In genomic region chr17:50667259-50668024, GRCh38 we compare ENCODE assay signal across 30 cellular contexts. TPM values are rescaled to one million over a fixed set of nuclear protein-coding genes. Genes with fewer than 3 reads are reported as not detected.
A peak's percentile ranks its signal among the peaks of the same experiment; 100 is the strongest.
DNase-seq lines count a peak whose midpoint lies in the region; ATAC-seq, FAIRE-seq and TF ChIP-seq lines count a peak whose summit lies in the region.
"Had no signal": no experiment of that assay in that cellular context is flagged by ENCODE, and none has a peak within 500 bp of the region (broad histone marks: within the 10 kb centered on the region; RNA-seq: fewer than 3 reads in every experiment).

No MANE protein-coding gene starts in this region.

- H4K20me1 ChIP-seq in keratinocyte (ENCODE audit: control insufficient read depth, extremely low read depth, insufficient read depth, low read length): no peaks in the 10 kb centered on the region

- H2AFZ ChIP-seq in keratinocyte (ENCODE audit: control insufficient read depth, low read length): no peak overlapping the region

- H3K4me1 ChIP-seq in right atrium auricular region (peaks cover 0 to under 1% of the 10 kb centered on the region in 2 donors), SJSA1 (replicated peaks) (peaks cover 21% of the 10 kb centered on the region), keratinocyte (ENCODE audit: control insufficient read depth, extremely low read depth, insufficient read depth, low read length) (peaks cover 33% of the 10 kb centered on the region)
- no peaks in the 10 kb centered on the region for H3K4me1 ChIP-seq in naive thymus-derived CD4-positive, alpha-beta T cell (ENCODE audit: control insufficient read depth in 2 of 2, insufficient read depth in 2 of 2, low read length in 2 of 2)
- H3K4me1 ChIP-seq: HAP-1 had no signal

- TF ChIP-seq CTCF in right atrium auricular region (IDR thresholded peaks at IDR 0.05) (no peak), keratinocyte (optimal IDR thresholded peaks at IDR 0.05 in 1 of 3, IDR thresholded peaks at IDR 0.05 in 1 of 3, conservative IDR thresholded peaks at IDR 0.05 in 1 of 3; ENCODE audit: extremely low read depth in 1 of 3, insufficient read depth in 2 of 3, low read length in 3 of 3) (no peak)

- H3K9me3 ChIP-seq in right atrium auricular region: no peaks in the 10 kb centered on the region
- H3K9me3 ChIP-seq in SJSA1 (replicated peaks): no peaks in the 10 kb centered on the region
- no peaks in the 10 kb centered on the region for H3K9me3 ChIP-seq in keratinocyte (ENCODE audit: control insufficient read depth, low read depth, low read length)
- no peaks in the 10 kb centered on the region for H3K9me3 ChIP-seq in naive thymus-derived CD4-positive, alpha-beta T cell (ENCODE audit: control insufficient read depth in 2 of 3, low read length in 3 of 3)
- H3K9me3 ChIP-seq: HAP-1, pancreas, spleen, tibial nerve had no signal

- FAIRE-seq in keratinocyte (lab: Jason Lieb, UNC): no peak
- FAIRE-seq: GM18507, pancreas, TTC549 had no signal

- no peak for ATAC-seq in Right ventricle myocardium inferior
- no peak for ATAC-seq in stimulated activated effector memory CD8-positive, alpha-beta T cell treated with anti-CD3 and anti-CD28 coated beads, Interleukin-12 subunit alpha, Interleukin-12 subunit beta, amount 100 ng/mL, for 72 hours
- ATAC-seq in naive thymus-derived CD4-positive, alpha-beta T cell: no peak

- no peak overlapping the region for H3K4me3 Mint-ChIP-seq in stimulated activated effector memory CD8-positive, alpha-beta T cell treated with anti-CD3 and anti-CD28 coated beads, Interleukin-12 subunit alpha, Interleukin-12 subunit beta, amount 100 ng/mL, for 72 hours
- no peak overlapping the region for H3K4me3 Mint-ChIP-seq in naive thymus-derived CD4-positive, alpha-beta T cell
- H3K4me3 Mint-ChIP-seq: activated naive CD4-positive, alpha-beta T cell treated with anti-CD3 and anti-CD28 coated beads for 36 hours; CD4-positive, alpha-beta T cell; neural crest cell; T-helper 1 cell treated with Interleukin-12 subunit alpha and Interleukin-12 subunit beta and Interleukin-4 antibody, amounts not matched to agents 30 μg/mL and 1 μg/mL, for 36 hours had no signal

- intact Hi-C loops in Right ventricle myocardium inferior (cut with DNase I): no loop called here
- intact Hi-C loops in naive thymus-derived CD4-positive, alpha-beta T cell (cut with micrococcal nuclease): no loop called here

- H3K4me3 ChIP-seq in right atrium auricular region (no peak overlapping the region), SJSA1 (no peak overlapping the region), keratinocyte (ENCODE audit: control insufficient read depth in 2 of 3, extremely low read depth in 1 of 3, insufficient read depth in 2 of 3, low read depth in 1 of 3, low read length in 3 of 3) (no peak overlapping the region)
- H3K4me3 ChIP-seq in naive thymus-derived CD4-positive, alpha-beta T cell (ENCODE audit: low read length): no peak overlapping the region
- H3K4me3 ChIP-seq: dorsolateral prefrontal cortex, HAP-1, pancreas, SK-N-MC, spleen, tibial nerve had no signal

- peak overlapping the region; percentile 81 for H3K27ac Mint-ChIP-seq in stimulated activated effector memory CD8-positive, alpha-beta T cell treated with anti-CD3 and anti-CD28 coated beads, Interleukin-12 subunit alpha, Interleukin-12 subunit beta, amount 100 ng/mL, for 72 hours
- H3K27ac Mint-ChIP-seq in naive thymus-derived CD4-positive, alpha-beta T cell: peak overlapping the region in 1 of 9 donors; percentile 26
- H3K27ac Mint-ChIP-seq: activated naive CD4-positive, alpha-beta T cell treated with anti-CD3 and anti-CD28 coated beads for 36 hours; CD4-positive, alpha-beta T cell had no signal

- H3K4me2 ChIP-seq in keratinocyte (ENCODE audit: control insufficient read depth, extremely low read depth, insufficient read depth, low read depth, low read length): peak overlapping the region; percentile 44

- no peak overlapping the region for H3K27ac ChIP-seq in right atrium auricular region
- H3K27ac ChIP-seq in SJSA1: peak overlapping the region; percentile 80
- no peak overlapping the region for H3K27ac ChIP-seq in keratinocyte (ENCODE audit: control insufficient read depth, insufficient read depth, low read length)
- H3K27ac ChIP-seq in naive thymus-derived CD4-positive, alpha-beta T cell (ENCODE audit: low read depth, low read length): no peak overlapping the region
- H3K27ac ChIP-seq: dorsolateral prefrontal cortex, HL-60, pancreas, SK-N-MC, tibial nerve had no signal

- H3K4me1 Mint-ChIP-seq in stimulated activated effector memory CD8-positive, alpha-beta T cell treated with anti-CD3 and anti-CD28 coated beads, Interleukin-12 subunit alpha, Interleukin-12 subunit beta, amount 100 ng/mL, for 72 hours: peaks cover 15% of the 10 kb centered on the region
- H3K4me1 Mint-ChIP-seq in naive thymus-derived CD4-positive, alpha-beta T cell: peaks cover 0 to 19% (median 0%) of the 10 kb centered on the region in 7 donors

- no peak overlapping the region for H3K9ac ChIP-seq in keratinocyte (ENCODE audit: control insufficient read depth, extremely low read depth, insufficient read depth, low read length)

- H3K9me3 Mint-ChIP-seq in stimulated activated effector memory CD8-positive, alpha-beta T cell treated with anti-CD3 and anti-CD28 coated beads, Interleukin-12 subunit alpha, Interleukin-12 subunit beta, amount 100 ng/mL, for 72 hours: no peaks in the 10 kb centered on the region
- H3K9me3 Mint-ChIP-seq in naive thymus-derived CD4-positive, alpha-beta T cell: peaks cover 0 to 3% (median 0%) of the 10 kb centered on the region in 11 donors
- H3K9me3 Mint-ChIP-seq: activated naive CD4-positive, alpha-beta T cell treated with anti-CD3 and anti-CD28 coated beads for 36 hours; CD4-positive, alpha-beta T cell; neural crest cell; T-helper 1 cell treated with Interleukin-12 subunit alpha and Interleukin-12 subunit beta and Interleukin-4 antibody, amounts not matched to agents 30 μg/mL and 1 μg/mL, for 36 hours had no signal

- dilution Hi-C loops in keratinocyte (cut with MboI; ENCODE audit: extremely low pct_ligation_motif_present, low sequenced_read_pairs): no loop called here

- H3K27me3 Mint-ChIP-seq in naive thymus-derived CD4-positive, alpha-beta T cell: no peaks in the 10 kb centered on the region
- H3K27me3 Mint-ChIP-seq: CD4-positive, alpha-beta T cell had no signal

- H3K36me3 ChIP-seq in right atrium auricular region (no peaks in the 10 kb centered on the region), SJSA1 (no peaks in the 10 kb centered on the region), keratinocyte (ENCODE audit: control insufficient read depth in 2 of 2, extremely low read depth in 1 of 2, insufficient read depth in 2 of 2, low read length in 2 of 2) (peaks cover 0 to 9% of the 10 kb centered on the region in 2 experiments)
- no peaks in the 10 kb centered on the region for H3K36me3 ChIP-seq in naive thymus-derived CD4-positive, alpha-beta T cell (ENCODE audit: control insufficient read depth in 2 of 3, insufficient read depth in 3 of 3, low read length in 3 of 3)
- H3K36me3 ChIP-seq: HAP-1, pancreas, spleen, tibial nerve had no signal

- no peaks in the 10 kb centered on the region for H3K36me3 Mint-ChIP-seq in stimulated activated effector memory CD8-positive, alpha-beta T cell treated with anti-CD3 and anti-CD28 coated beads, Interleukin-12 subunit alpha, Interleukin-12 subunit beta, amount 100 ng/mL, for 72 hours
- no peaks in the 10 kb centered on the region for H3K36me3 Mint-ChIP-seq in naive thymus-derived CD4-positive, alpha-beta T cell

- POLR2A ChIA-PET in naive thymus-derived CD4-positive, alpha-beta T cell (lab: Charles Lee): no interaction called here

- H3K27me3 ChIP-seq in right atrium auricular region (no peaks in the 10 kb centered on the region), SJSA1 (replicated peaks) (no peaks in the 10 kb centered on the region), keratinocyte (ENCODE audit: control insufficient read depth, extremely low read depth, insufficient read depth, low read length) (no peaks in the 10 kb centered on the region)
- H3K27me3 ChIP-seq in naive thymus-derived CD4-positive, alpha-beta T cell (ENCODE audit: control insufficient read depth in 2 of 2, insufficient read depth in 2 of 2, low read length in 2 of 2): no peaks in the 10 kb centered on the region
- H3K27me3 ChIP-seq: dorsolateral prefrontal cortex, pancreas, spleen, tibial nerve had no signal

- H3K9me1 ChIP-seq in keratinocyte (ENCODE audit: control insufficient read depth, extremely low read depth, insufficient read depth, low read length): no peaks in the 10 kb centered on the region

- CTCF ChIA-PET in naive thymus-derived CD4-positive, alpha-beta T cell (lab: Charles Lee): no interaction called here

- H3K79me2 ChIP-seq in keratinocyte (ENCODE audit: control insufficient read depth, insufficient read depth, low read length): no peaks in the 10 kb centered on the region

- DNase-seq in Right ventricle myocardium inferior (ENCODE audit: missing footprints) (peak; percentile 31), right atrium auricular region (ENCODE audit: low spot score) (no peak), SJSA1 (ENCODE audit: low read depth in 1 of 2, low spot score in 2 of 2) (no peak), keratinocyte (ENCODE audit: low read depth, low spot score) (no peak)
- no peak for DNase-seq in stimulated activated effector memory CD8-positive, alpha-beta T cell treated with anti-CD3 and anti-CD28 coated beads, Interleukin-12 subunit alpha, Interleukin-12 subunit beta, amount 100 ng/mL, for 72 hours (ENCODE audit: low spot score in 2 of 2)
- no peak for DNase-seq in naive thymus-derived CD4-positive, alpha-beta T cell
- no peak for DNase-seq in NK-92 treated with Interleukin-12 subunit alpha and Interleukin-12 subunit beta, amount 100 ng/mL, for 24 hours (lab: John Stamatoyannopoulos, UW)
- no peak for DNase-seq in activated CD8-positive, alpha-beta memory T cell treated with anti-CD3 and anti-CD28 coated beads for 24 hours
- DNase-seq: activated CD4-positive, alpha-beta T cell treated with anti-CD3 and anti-CD28 coated beads, Interleukin-2, amount 50 U/mL, for 4 hours; activated naive CD4-positive, alpha-beta T cell treated with anti-CD3 and anti-CD28 coated beads for 36 hours; amygdala; CD4-positive, alpha-beta T cell; dorsolateral prefrontal cortex; hippocampal formation; Karpas-422; left cardiac atrium; NCI-H1417 treated with DMSO at 0.1 percent for 48 hours; NCI-H2081 treated with DMSO at 0.1 percent for 48 hours; RPMI8226; spleen; stimulated activated CD4-positive, alpha-beta T cell treated with anti-CD3 and anti-CD28 coated beads, Interleukin-2, amount 100 ng/mL, for 48 hours had no signal

RNA-seq across cellular contexts. Expression of gene ABCC3, which starts 32.8 kb away (rescaled TPM):
- 0.68 TPM for total RNA-seq in Right ventricle myocardium inferior
- 1 to 10 TPM; 1.4 to 4.5 TPM for total RNA-seq in right atrium auricular region
- 7.6 and 9.6 TPM in 2 replicates for total RNA-seq in SJSA1 (2014; rRNA removed; shearing (Covaris generic))
- polyA plus RNA-seq in keratinocyte: 39.6 to 61.6 TPM (median 41.7 TPM) in 3 replicates
- 16.7 TPM for polyA plus RNA-seq in keratinocyte (2011; ENCODE audit: low read depth)
- polyA plus RNA-seq in keratinocyte (2011; cell fraction: cytosol; rRNA removed): 18.2 and 18.5 TPM in 2 replicates
- polyA plus RNA-seq in keratinocyte (2011; cell fraction: nucleus; rRNA removed): 184 and 229 TPM in 2 replicates
- polyA plus RNA-seq in keratinocyte (2012; ENCODE audit: low replicate concordance): 28.9 and 55.8 TPM in 2 replicates
- polyA minus RNA-seq in keratinocyte: 52.7 to 126 TPM (median 73.7 TPM) in 3 replicates
- polyA minus RNA-seq in keratinocyte (2011; cell fraction: cytosol; rRNA and poly(A)+ RNA removed): 38.4 TPM
- polyA minus RNA-seq in keratinocyte (2011; cell fraction: nucleus; rRNA and poly(A)+ RNA removed): 116 and 134 TPM in 2 replicates
- total RNA-seq in naive thymus-derived CD4-positive, alpha-beta T cell: 10 to 100 TPM in 1 of 5 experiments, 1 to 10 TPM in 2, under 1 TPM in 1, not detected in 1; 0.68 to 22.4 (median 1.3) TPM
- polyA plus RNA-seq in naive thymus-derived CD4-positive, alpha-beta T cell: not detected
- total RNA-seq: activated naive CD4-positive, alpha-beta T cell treated with anti-CD3 and anti-CD28 coated beads for 36 hours; neural crest cell had no signal

RNA-seq across cellular contexts. Expression of gene ANKRD40, which starts 40.3 kb away (rescaled TPM):
- total RNA-seq in Right ventricle myocardium inferior: 60.9 TPM
- 10 to 100 TPM; 30.5 to 33.8 TPM for total RNA-seq in right atrium auricular region
- total RNA-seq in SJSA1 (2014; rRNA removed; shearing (Covaris generic)): 69.1 and 83.1 TPM in 2 replicates
- 19.3 to 39.8 TPM (median 32.7 TPM) in 3 replicates for polyA plus RNA-seq in keratinocyte
- 5.4 TPM for polyA plus RNA-seq in keratinocyte (2011; ENCODE audit: low read depth)
- polyA plus RNA-seq in keratinocyte (2011; cell fraction: cytosol; rRNA removed): 22.2 and 33.6 TPM in 2 replicates
- polyA plus RNA-seq in keratinocyte (2011; cell fraction: nucleus; rRNA removed): 31.0 and 36.9 TPM in 2 replicates
- 13.4 and 22.8 TPM in 2 replicates for polyA plus RNA-seq in keratinocyte (2012; ENCODE audit: low replicate concordance)
- 16.5 to 30.1 TPM (median 20.5 TPM) in 3 replicates for polyA minus RNA-seq in keratinocyte
- polyA minus RNA-seq in keratinocyte (2011; cell fraction: cytosol; rRNA and poly(A)+ RNA removed): 21.7 TPM
- 11.2 and 20.5 TPM in 2 replicates for polyA minus RNA-seq in keratinocyte (2011; cell fraction: nucleus; rRNA and poly(A)+ RNA removed)
- total RNA-seq in naive thymus-derived CD4-positive, alpha-beta T cell: 10 to 100 TPM; 27.4 to 37.2 (median 33.4) TPM
- 1 to 10 TPM; 3.6 to 5.7 TPM for polyA plus RNA-seq in naive thymus-derived CD4-positive, alpha-beta T cell

RNA-seq across cellular contexts. Expression of gene LUC7L3, which starts 52.0 kb away (rescaled TPM):
- total RNA-seq in Right ventricle myocardium inferior: 49.3 TPM
- total RNA-seq in right atrium auricular region: 10 to 100 TPM; 19.6 to 31.3 TPM
- 46.4 and 49.6 TPM in 2 replicates for total RNA-seq in SJSA1 (2014; rRNA removed; shearing (Covaris generic))
- 47.8 to 92.4 TPM (median 53.3 TPM) in 3 replicates for polyA plus RNA-seq in keratinocyte
- polyA plus RNA-seq in keratinocyte (2011; ENCODE audit: low read depth): 521 TPM
- 21.0 and 29.9 TPM in 2 replicates for polyA plus RNA-seq in keratinocyte (2011; cell fraction: cytosol; rRNA removed)
- 153 and 263 TPM in 2 replicates for polyA plus RNA-seq in keratinocyte (2011; cell fraction: nucleus; rRNA removed)
- polyA plus RNA-seq in keratinocyte (2012; ENCODE audit: low replicate concordance): 64.5 and 89.1 TPM in 2 replicates
- polyA minus RNA-seq in keratinocyte: 4.0 to 18.2 TPM (median 4.3 TPM) in 3 replicates
- polyA minus RNA-seq in keratinocyte (2011; cell fraction: cytosol; rRNA and poly(A)+ RNA removed): 12.9 TPM
- polyA minus RNA-seq in keratinocyte (2011; cell fraction: nucleus; rRNA and poly(A)+ RNA removed): 48.9 and 58.2 TPM in 2 replicates
- 100 to 1,000 TPM; 131 to 331 (median 149) TPM for total RNA-seq in naive thymus-derived CD4-positive, alpha-beta T cell
- 10 to 100 TPM; 41.8 to 65.3 TPM for polyA plus RNA-seq in naive thymus-derived CD4-positive, alpha-beta T cell
